Comparison of ENCODE assay signal across 27 cellular contexts in genomic region chr1:172230526-172230925, GRCh38.
"Had no signal": no experiment of that assay in that cellular context is flagged by ENCODE, and none has a peak within 500 bp of the region (broad histone marks: within the 10 kb centered on the region; RNA-seq: fewer than 3 reads in every experiment).

No MANE protein-coding gene starts in this region.

- H3K27ac Mint-ChIP-seq: activated naive CD4-positive, alpha-beta T cell treated with anti-CD3 and anti-CD28 coated beads for 36 hours; activated naive CD4-positive, alpha-beta T cell treated with anti-CD3 and anti-CD28 coated beads, Interleukin-2, amount 50 U/mL, for 72 hours; activated T-cell treated with anti-CD3 and anti-CD28 coated beads, Interleukin-2, amount 50 U/mL, for 72 hours; WTC11 had no signal

- H3K9me3 ChIP-seq: ascending aorta had no signal

- H3K4me3 Mint-ChIP-seq: activated naive CD4-positive, alpha-beta T cell treated with anti-CD3 and anti-CD28 coated beads for 36 hours; activated T-cell treated with anti-CD3 and anti-CD28 coated beads, Interleukin-2, amount 50 U/mL, for 72 hours; central memory CD8-positive, alpha-beta T cell; IgD-negative memory B cell; WTC11 had no signal

- ATAC-seq: activated CD4-positive, CD25-positive, alpha-beta regulatory T cell treated with anti-CD3 and anti-CD28 coated beads, Interleukin-2, amount 50 U/mL, for 24 hours; activated naive CD4-positive, alpha-beta T cell treated with anti-CD3 and anti-CD28 coated beads, Interleukin-2, amount 50 U/mL, for 72 hours; activated T-cell treated with anti-CD3 and anti-CD28 coated beads, Interleukin-2, amount 50 U/mL, for 72 hours; WTC11 had no signal

- H3K27ac ChIP-seq: ascending aorta, cardiac muscle cell, PC-9, SK-N-MC had no signal

- H3K4me1 ChIP-seq: ascending aorta had no signal

- H3K36me3 Mint-ChIP-seq: WTC11 had no signal

- H3K36me3 ChIP-seq: ascending aorta, cardiac muscle cell had no signal

- H3K4me1 Mint-ChIP-seq: WTC11 had no signal

- DNase-seq: activated CD4-positive, alpha-beta T cell treated with anti-CD3 and anti-CD28 coated beads for 4 hours; activated CD4-positive, alpha-beta T cell treated with anti-CD3 and anti-CD28 coated beads, Interleukin-2, amount 50 U/mL, for 4 hours; activated gamma-delta T cell treated with Interleukin-2 at 50 U/mL for 16 hours; activated naive CD4-positive, alpha-beta T cell treated with anti-CD3 and anti-CD28 coated beads for 36 hours; activated T-cell treated with anti-CD3 and anti-CD28 coated beads, Interleukin-2, amount 50 U/mL, for 1 hour; activated T-cell treated with anti-CD3 and anti-CD28 coated beads, Interleukin-2, amount 50 U/mL, for 72 hours; amygdala; KBM-7; NCI-H1048; NCI-H1105 treated with DMSO at 0.1 percent for 48 hours; NCI-H1436; NCI-H1694 treated with DMSO at 0.1 percent for 48 hours; NCI-H2029; NCI-H345; NCI-H526; NCI-H748 treated with DMSO at 0.1 percent for 48 hours; NK-92 treated with Interleukin-12 subunit alpha and Interleukin-12 subunit beta, amount 100 ng/mL, for 24 hours; PC-9; Right ventricle myocardium superior had no signal

- H3K27me3 ChIP-seq: ascending aorta, cardiac muscle cell had no signal

- H3K4me3 ChIP-seq: ascending aorta, cardiac muscle cell, PC-9, SK-N-MC had no signal
